Comparison of ENCODE assay signal across 27 cellular contexts in genomic region chr10:89219512-89220218, GRCh38. TPM values are rescaled to one million over a fixed set of nuclear protein-coding genes. Genes with fewer than 3 reads are reported as not detected.
A peak's percentile ranks its signal among the peaks of the same experiment; 100 is the strongest.
DNase-seq lines count a peak whose midpoint lies in the region; ATAC-seq and TF ChIP-seq lines count a peak whose summit lies in the region.
"Had no signal": no experiment of that assay in that cellular context is flagged by ENCODE, and none has a peak within 500 bp of the region (broad histone marks: within the 10 kb centered on the region; RNA-seq: fewer than 3 reads in every experiment).

No MANE protein-coding gene starts in this region.

- peaks cover 4% of the 10 kb centered on the region for H3K27me3 Mint-ChIP-seq in GM23338 (ENCODE audit: insufficient read depth, low read depth, poor library complexity)
- H3K27me3 Mint-ChIP-seq: activated CD4-positive, alpha-beta T cell treated with anti-CD3 and anti-CD28 coated beads, Interleukin-2, amount 10 ng/mL, durations not matched to agents 7 days and 5 days; activated naive CD8-positive, alpha-beta T cell treated with anti-CD3 and anti-CD28 coated beads, Interleukin-2, amount 50 U/mL, for 24 hours; natural killer cell treated with Interleukin-12 subunit alpha and Interleukin-12 subunit beta and Interleukin-15 and Interleukin-18, amount 100 ng/mL, for 72 hours had no signal

- no peaks in the 10 kb centered on the region for H3K36me3 Mint-ChIP-seq in GM23338 (ENCODE audit: low read depth)
- H3K36me3 Mint-ChIP-seq: mesothelial cell of epicardium; natural killer cell treated with Interleukin-12 subunit alpha and Interleukin-12 subunit beta and Interleukin-15 and Interleukin-18, amount 100 ng/mL, for 72 hours had no signal

- DNase-seq in GM23338 (ENCODE audit: low spot score) (no peak), globus pallidus (ENCODE audit: low spot score) (peak; percentile 78), posterior cingulate gyrus (peak; percentile 34 to 94 (median 64)), ascending aorta (ENCODE audit: low spot score in 2 of 2) (no peak), epidermal melanocyte (ENCODE audit: insufficient read length, low spot score) (no peak)
- no peak for DNase-seq in activated effector memory CD4-positive, alpha-beta T cell treated with anti-CD3 and anti-CD28 coated beads, Interleukin-2, amount 50 U/mL, for 16 hours
- DNase-seq: activated CD4-positive, alpha-beta T cell treated with anti-CD3 and anti-CD28 coated beads, Interleukin-2, amount 10 ng/mL, durations not matched to agents 7 days and 5 days; activated naive CD8-positive, alpha-beta T cell treated with anti-CD3 and anti-CD28 coated beads, Interleukin-2, amount 50 U/mL, for 24 hours; DMS 273 treated with DMSO at 0.1 percent for 48 hours; erythroblast; kidney; MM.1S; NCI-H1436 treated with DMSO at 0.1 percent for 48 hours; NCI-H2171; NCI-H524 treated with DMSO at 0.1 percent for 48 hours; pancreas; sigmoid colon; stimulated activated CD4-positive, alpha-beta T cell treated with anti-CD3 and anti-CD28 coated beads, Interleukin-15, amount 100 ng/mL, for 24 hours had no signal

- no peak overlapping the region for H2AFZ ChIP-seq in GM23338

- H3K4me1 ChIP-seq in GM23338 (ENCODE audit: insufficient read depth) = peaks cover 12% of the 10 kb centered on the region
- H3K4me1 ChIP-seq in ascending aorta = peaks cover 0 to 4% of the 10 kb centered on the region in 2 donors

- intact Hi-C loops in posterior cingulate gyrus (cut with DNase I) (loop anchor here (2.0 to 10.0 kb wide), 3 partner anchors 31 to 485 kb away; partner anchors contain the start of genes KIF20B and LIPA), ascending aorta (cut with DNase I) (loop anchor here (10.0 kb wide), 1 partner anchor 635 kb away; the partner anchor contains the start of genes LIPJ and RNLS)

- H3K9me3 Mint-ChIP-seq in GM23338 = no peaks in the 10 kb centered on the region
- H3K9me3 Mint-ChIP-seq: activated CD4-positive, alpha-beta T cell treated with anti-CD3 and anti-CD28 coated beads, Interleukin-2, amount 10 ng/mL, durations not matched to agents 7 days and 5 days; activated naive CD8-positive, alpha-beta T cell treated with anti-CD3 and anti-CD28 coated beads, Interleukin-2, amount 50 U/mL, for 24 hours; CD14-positive monocyte; mesothelial cell of epicardium; natural killer cell treated with Interleukin-12 subunit alpha and Interleukin-12 subunit beta and Interleukin-15 and Interleukin-18, amount 100 ng/mL, for 72 hours had no signal

- H3K27ac ChIP-seq in GM23338 (ENCODE audit: low read depth) (no peak overlapping the region), angular gyrus (ENCODE audit: low read depth, low read length) (peak overlapping the region; percentile 80), ascending aorta (no peak overlapping the region)
- H3K27ac ChIP-seq: cardiac muscle cell, pancreas, sigmoid colon, SK-N-MC had no signal

- H3K4me3 ChIP-seq in GM23338 = no peak overlapping the region
- no peak overlapping the region for H3K4me3 ChIP-seq in ascending aorta
- H3K4me3 ChIP-seq: cardiac muscle cell, pancreas, sigmoid colon, SK-N-MC had no signal

- H3K27me3 ChIP-seq in GM23338 (ENCODE audit: insufficient read depth) = no peaks in the 10 kb centered on the region
- H3K27me3 ChIP-seq in ascending aorta = no peaks in the 10 kb centered on the region
- H3K27me3 ChIP-seq: cardiac muscle cell, pancreas, sigmoid colon had no signal

- H3K9me2 ChIP-seq in GM23338 (ENCODE audit: insufficient read depth) = no peaks in the 10 kb centered on the region

- ATAC-seq in GM23338 (no peak), GM21367 (IDR thresholded peaks at IDR 0.05; ENCODE audit: unreplicated experiment) (no peak)
- ATAC-seq: activated naive CD8-positive, alpha-beta T cell treated with anti-CD3 and anti-CD28 coated beads, Interleukin-2, amount 50 U/mL, for 24 hours; HCT116; natural killer cell treated with Interleukin-12 subunit alpha and Interleukin-12 subunit beta and Interleukin-15 and Interleukin-18, amount 100 ng/mL, for 72 hours; pancreas had no signal

- H3K27ac Mint-ChIP-seq in GM23338 = peak overlapping the region; percentile 64; the same call in 1 of the 2 replicates
- H3K27ac Mint-ChIP-seq: activated CD4-positive, alpha-beta T cell treated with anti-CD3 and anti-CD28 coated beads, Interleukin-2, amount 10 ng/mL, durations not matched to agents 7 days and 5 days; activated naive CD8-positive, alpha-beta T cell treated with anti-CD3 and anti-CD28 coated beads, Interleukin-2, amount 50 U/mL, for 24 hours; mesothelial cell of epicardium; natural killer cell treated with Interleukin-12 subunit alpha and Interleukin-12 subunit beta and Interleukin-15 and Interleukin-18, amount 100 ng/mL, for 72 hours had no signal

- no peak overlapping the region for H3K4me3 Mint-ChIP-seq in GM23338
- H3K4me3 Mint-ChIP-seq: activated CD4-positive, alpha-beta T cell treated with anti-CD3 and anti-CD28 coated beads, Interleukin-2, amount 10 ng/mL, durations not matched to agents 7 days and 5 days; activated naive CD8-positive, alpha-beta T cell treated with anti-CD3 and anti-CD28 coated beads, Interleukin-2, amount 50 U/mL, for 24 hours; CD14-positive monocyte; mesothelial cell of epicardium; natural killer cell treated with Interleukin-12 subunit alpha and Interleukin-12 subunit beta and Interleukin-15 and Interleukin-18, amount 100 ng/mL, for 72 hours had no signal

- no peak overlapping the region for H3K4me2 ChIP-seq in GM23338

- H3K79me2 ChIP-seq in GM23338 (replicated peaks; ENCODE audit: insufficient read depth) = no peaks in the 10 kb centered on the region

- H3K4me1 Mint-ChIP-seq in GM23338 = peaks cover 25% of the 10 kb centered on the region

- H3F3A ChIP-seq in GM23338 (replicated peaks; ENCODE audit: low read depth) = no peaks in the 10 kb centered on the region

- H3K36me3 ChIP-seq in GM23338 (ENCODE audit: insufficient read depth) = no peaks in the 10 kb centered on the region
- H3K36me3 ChIP-seq in ascending aorta = peaks cover 9 to 25% of the 10 kb centered on the region in 2 donors
- H3K36me3 ChIP-seq: cardiac muscle cell, pancreas had no signal

- TF ChIP-seq CTCF in GM23338 (conservative IDR thresholded peaks at IDR 0.05; ENCODE audit: low read depth in 2 of 2) = no peak
- no peak for TF ChIP-seq CTCF in ascending aorta (IDR thresholded peaks at IDR 0.05)

- H4K20me1 ChIP-seq in GM23338 (replicated peaks; ENCODE audit: insufficient read depth) = no peaks in the 10 kb centered on the region

- no peaks in the 10 kb centered on the region for H3K9me3 ChIP-seq in ascending aorta
- H3K9me3 ChIP-seq: pancreas, sigmoid colon had no signal

TF ChIP-seq in GM23338, 12 proteins besides CTCF, POLR2A, EP300 and RAD21 (continues in another document):
- TF ChIP-seq STAT1 (IDR thresholded peaks at IDR 0.05; ENCODE audit: unreplicated experiment) (no peak), ZNF331 (CRISPR knock-in tag; IDR thresholded peaks at IDR 0.05; ENCODE audit: low read depth) (no peak), EZH2 (IDR thresholded peaks at IDR 0.05; ENCODE audit: low read depth, unreplicated experiment) (no peak), ETS1 (IDR thresholded peaks at IDR 0.05) (no peak), JUNB (IDR thresholded peaks at IDR 0.05; ENCODE audit: unreplicated experiment) (no peak), POLR2AphosphoS5 (IDR thresholded peaks at IDR 0.05; ENCODE audit: low read depth) (no peak)

RNA-seq across cellular contexts. Expression of gene CH25H, which starts 12.5 kb away (rescaled TPM):
- 0.47 and 1.3 TPM in 2 replicates for total RNA-seq in GM23338 (2014; rRNA removed; shearing (Covaris generic))
- 1.7 and 1.8 TPM in 2 replicates for polyA plus RNA-seq in GM23338 (2016; fragmentation: Nextera tagmentation; extraction: Ambion mirVana)
- total RNA-seq in ascending aorta = 1.7 TPM
- total RNA-seq: activated CD4-positive, alpha-beta T cell treated with anti-CD3 and anti-CD28 coated beads, Interleukin-2, amount 10 ng/mL, durations not matched to agents 7 days and 5 days; cardiac muscle cell; mesothelial cell of epicardium; natural killer cell treated with Interleukin-12 subunit alpha and Interleukin-12 subunit beta and Interleukin-15 and Interleukin-18, amount 100 ng/mL, for 72 hours; T-helper 2 cell treated with Interferon-gamma antibody and Interleukin-4, amounts not matched to agents 100 ng/mL and 5 ng/mL, for 36 hours had no signal
- polyA plus RNA-seq: cardiac muscle cell had no signal

RNA-seq across cellular contexts. Expression of gene LIPA, which starts 31.9 kb away (rescaled TPM):
- 71.4 and 86.3 TPM in 2 replicates for total RNA-seq in GM23338 (2014; rRNA removed; shearing (Covaris generic))
- 36.5 and 37.8 TPM in 2 replicates for polyA plus RNA-seq in GM23338 (2016; fragmentation: Nextera tagmentation; extraction: Ambion mirVana)
- 57.9 TPM for total RNA-seq in ascending aorta

Comparison
In these comparisons a context has a peak if more than half of its experiments do, and no peak if none do; other contexts are left out.
1. DNase-seq: peak in globus pallidus (single experiment) and posterior cingulate gyrus (10 of 10); none in GM23338 (single experiment), ascending aorta (0 of 2), epidermal melanocyte (single experiment) and activated effector memory CD4-positive, alpha-beta T cell treated with anti-CD3 and anti-CD28 coated beads, Interleukin-2, amount 50 U/mL, for 16 hours (single experiment).